Comparison of ENCODE assay signal across 24 cellular contexts in genomic region chr5:148856009-148856367, GRCh38. TPM values are rescaled to one million over a fixed set of nuclear protein-coding genes. Genes with fewer than 3 reads are reported as not detected.
DNase-seq lines count a peak whose midpoint lies in the region; ATAC-seq and TF ChIP-seq lines count a peak whose summit lies in the region.
"Had no signal": no experiment of that assay in that cellular context is flagged by ENCODE, and none has a peak within 500 bp of the region (broad histone marks: within the 10 kb centered on the region; RNA-seq: fewer than 3 reads in every experiment).

No MANE protein-coding gene starts in this region.

- CTCF ChIA-PET in CD4-positive, alpha-beta T cell (lab: Charles Lee) = no interaction called here

- H3K9me3 ChIP-seq in CD4-positive, alpha-beta T cell (ENCODE audit: control insufficient read depth, low read length) = no peaks in the 10 kb centered on the region
- H3K9me3 ChIP-seq in psoas muscle = no peaks in the 10 kb centered on the region
- H3K9me3 ChIP-seq: ascending aorta, sigmoid colon, vagina had no signal

- H3K4me3 ChIP-seq in psoas muscle = no peak overlapping the region
- H3K4me3 ChIP-seq: ascending aorta, sigmoid colon, vagina had no signal

- TF ChIP-seq CTCF in CD4-positive, alpha-beta T cell (IDR thresholded peaks at IDR 0.05) = no peak
- TF ChIP-seq CTCF in psoas muscle (IDR thresholded peaks at IDR 0.05) = no peak

- 27 to 50% (median 32%) methylated on average over 2 of the region's 2 CpGs for WGBS in psoas muscle, 3 donors

- in situ Hi-C loops in KBM-7 (cut with MboI; ENCODE audit: low pct_unique_long_range_greater_than_20kb, low sequenced_read_pairs) = no loop called here

- POLR2A ChIA-PET in CD4-positive, alpha-beta T cell (lab: Charles Lee) = no interaction called here

- no peak for DNase-seq in CD4-positive, alpha-beta T cell
- no peak for DNase-seq in effector memory CD8-positive, alpha-beta T cell
- no peak for DNase-seq in psoas muscle
- DNase-seq in islet precursor cell = no peak
- DNase-seq in KBM-7 = no peak
- DNase-seq in activated CD4-positive, CD25-positive, alpha-beta regulatory T cell treated with anti-CD3 and anti-CD28 coated beads, Interleukin-2, amount 50 U/mL, for 72 hours = no peak
- DNase-seq: activated CD4-positive, CD25-positive, alpha-beta regulatory T cell; activated naive CD4-positive, alpha-beta T cell treated with anti-CD3 and anti-CD28 coated beads for 36 hours; cerebellar nuclear complex; DMS79; erythroblast; H7; KG1; MV-4-11; NCI-H2171; NCI-H524 treated with DMSO at 0.1 percent for 48 hours; sigmoid colon; stimulated activated CD8-positive, alpha-beta memory T cell treated with anti-CD3 and anti-CD28 coated beads, Interleukin-4, amount 100 ng/mL, for 48 hours; substantia nigra had no signal

- H3K27ac Mint-ChIP-seq in CD4-positive, alpha-beta T cell = peak overlapping the region; percentile 43
- peak overlapping the region; percentile 94 to 99 for H3K27ac Mint-ChIP-seq in effector memory CD8-positive, alpha-beta T cell
- H3K27ac Mint-ChIP-seq: activated naive CD4-positive, alpha-beta T cell treated with anti-CD3 and anti-CD28 coated beads for 36 hours; activated T-cell treated with anti-CD3 and anti-CD28 coated beads, Interleukin-2, amount 50 U/mL, for 72 hours had no signal

- H3K27ac ChIP-seq in CD4-positive, alpha-beta T cell (ENCODE audit: low read depth, low read length) = no peak overlapping the region
- peak overlapping the region; percentile 42 for H3K27ac ChIP-seq in psoas muscle
- H3K27ac ChIP-seq: ascending aorta, RWPE1, sigmoid colon, vagina had no signal

- no peaks in the 10 kb centered on the region for H3K27me3 ChIP-seq in CD4-positive, alpha-beta T cell (ENCODE audit: control insufficient read depth, insufficient read depth, low read length)
- H3K27me3 ChIP-seq in psoas muscle (ENCODE audit: insufficient read depth in 3 of 3, low read length in 2 of 3) = no peaks in the 10 kb centered on the region
- H3K27me3 ChIP-seq: ascending aorta, sigmoid colon, vagina had no signal

- no peaks in the 10 kb centered on the region for H3K9me3 Mint-ChIP-seq in CD4-positive, alpha-beta T cell
- H3K9me3 Mint-ChIP-seq in effector memory CD8-positive, alpha-beta T cell = no peaks in the 10 kb centered on the region
- H3K9me3 Mint-ChIP-seq: activated naive CD4-positive, alpha-beta T cell treated with anti-CD3 and anti-CD28 coated beads for 36 hours; activated T-cell treated with anti-CD3 and anti-CD28 coated beads, Interleukin-2, amount 50 U/mL, for 72 hours had no signal

- peaks cover 8% of the 10 kb centered on the region for H3K27me3 Mint-ChIP-seq in CD4-positive, alpha-beta T cell
- no peaks in the 10 kb centered on the region for H3K27me3 Mint-ChIP-seq in effector memory CD8-positive, alpha-beta T cell

- ATAC-seq in CD4-positive, alpha-beta T cell (ENCODE audit: poor library complexity) = no peak
- ATAC-seq in GM18867 (IDR thresholded peaks at IDR 0.05; ENCODE audit: unreplicated experiment) (peak; percentile 14), psoas muscle (peak in 1 of 4 donors; percentile 3)
- ATAC-seq in effector memory CD8-positive, alpha-beta T cell (replicated peaks) = no peak

- intact Hi-C loops in CD4-positive, alpha-beta T cell (cut with DNase I, micrococcal nuclease) = no loop called here
- intact Hi-C loops in psoas muscle (cut with DNase I) = no loop called here

- no peaks in the 10 kb centered on the region for H3K36me3 Mint-ChIP-seq in CD4-positive, alpha-beta T cell (ENCODE audit: low read depth)
- H3K36me3 Mint-ChIP-seq in effector memory CD8-positive, alpha-beta T cell (ENCODE audit: insufficient read depth) = peaks cover 14% of the 10 kb centered on the region

- H3K4me1 ChIP-seq in psoas muscle = peaks cover 74% of the 10 kb centered on the region
- H3K4me1 ChIP-seq: ascending aorta, sigmoid colon had no signal

- H3K36me3 ChIP-seq in psoas muscle (ENCODE audit: insufficient read depth in 1 of 2, low read depth in 1 of 2) = peaks cover 0 to 6% of the 10 kb centered on the region in 2 donors
- H3K36me3 ChIP-seq: ascending aorta, sigmoid colon, vagina had no signal

- H3K4me1 Mint-ChIP-seq in CD4-positive, alpha-beta T cell (ENCODE audit: low read depth) = no peaks in the 10 kb centered on the region
- H3K4me1 Mint-ChIP-seq in effector memory CD8-positive, alpha-beta T cell (ENCODE audit: low read depth in 2 of 2) = peaks cover 80 to 96% of the 10 kb centered on the region in 2 donors

- no peak overlapping the region for H3K4me3 Mint-ChIP-seq in CD4-positive, alpha-beta T cell
- H3K4me3 Mint-ChIP-seq in effector memory CD8-positive, alpha-beta T cell = peak overlapping the region; percentile 76 to 89
- H3K4me3 Mint-ChIP-seq: activated naive CD4-positive, alpha-beta T cell treated with anti-CD3 and anti-CD28 coated beads for 36 hours had no signal

RNA-seq across cellular contexts. Expression of gene ADRB2, which starts 29.6 kb away (rescaled TPM):
- total RNA-seq in CD4-positive, alpha-beta T cell = 1 to 10 TPM; 1.2 to 1.6 TPM
- total RNA-seq in psoas muscle = 10 to 100 TPM in 1 of 4 donors, 1 to 10 TPM in 3; 4.8 to 11.1 (median 7.9) TPM
- 1 to 10 TPM; 1.3 to 5.6 (median 3.0) TPM for polyA plus RNA-seq in psoas muscle
